ENCODE assay signal across 10 cellular contexts in the genomic region with DNA sequence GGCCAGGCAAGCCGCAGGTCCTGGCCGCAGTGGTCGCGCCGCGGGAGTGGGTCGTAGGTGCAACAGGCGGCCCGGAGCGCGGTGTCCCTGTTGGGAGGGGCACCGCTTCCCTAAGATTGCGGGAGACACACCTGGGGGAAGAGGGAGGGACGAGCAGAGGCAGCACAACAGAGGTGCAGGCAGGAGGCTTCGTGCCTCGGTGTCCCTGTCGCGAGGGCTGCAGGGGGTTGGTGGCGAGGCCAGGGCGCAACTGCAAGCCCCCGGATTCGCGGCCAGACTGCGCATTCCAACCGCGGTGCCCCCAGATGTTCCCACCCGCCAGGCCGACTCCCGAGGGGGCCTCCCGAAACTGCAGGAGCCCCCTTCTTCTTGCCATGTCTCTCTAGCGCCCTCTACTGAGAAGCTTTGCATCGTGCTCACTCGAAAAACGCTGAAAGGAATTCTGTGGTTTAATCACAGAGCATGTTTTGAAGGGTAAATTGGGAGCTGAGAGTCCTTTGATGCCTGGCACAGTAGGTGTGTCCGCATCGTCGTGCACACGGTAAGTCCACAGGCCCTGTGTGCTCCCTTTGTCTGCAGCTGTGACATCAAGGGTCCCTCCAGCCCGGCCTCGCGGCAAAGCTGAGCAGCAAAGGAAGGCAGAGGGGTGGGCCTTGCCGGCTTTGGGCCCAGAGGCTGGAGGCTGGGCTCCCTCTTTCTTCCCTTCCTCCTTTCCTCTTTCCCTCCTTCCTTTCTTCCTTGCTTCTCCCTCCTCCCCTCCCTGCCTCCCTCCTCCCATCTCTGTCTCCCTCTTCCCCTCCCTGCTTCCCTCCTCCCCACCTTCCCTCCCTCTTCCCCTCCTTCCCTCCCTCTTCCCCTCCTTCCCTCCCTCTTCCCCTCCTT. TPM values are rescaled to one million over a fixed set of nuclear protein-coding genes. Genes with fewer than 3 reads are reported as not detected.
DNase-seq lines count a peak whose midpoint lies in the region; ATAC-seq and TF ChIP-seq lines count a peak whose summit lies in the region.
"Had no signal": no experiment of that assay in that cellular context is flagged by ENCODE, and none has a peak within 500 bp of the region (broad histone marks: within the 10 kb centered on the region; RNA-seq: fewer than 3 reads in every experiment).

No MANE protein-coding gene starts in this region.

- H3K27ac ChIP-seq in HCT116 (ENCODE audit: low read depth, low read length) = no peak overlapping the region
- H3K27ac ChIP-seq: thyroid gland had no signal

- H3K4me3 ChIP-seq in HCT116 (replicated peaks in 1 of 2; ENCODE audit: low read depth in 1 of 2, low read length in 2 of 2) (no peak overlapping the region), adipocyte (ENCODE audit: low read length) (peak overlapping the region; percentile 54)
- H3K4me3 ChIP-seq: thyroid gland had no signal

- POLR2A ChIA-PET in HCT116 (lab: Charles Lee) = no interaction called here

- no peak for TF ChIP-seq POLR2A in HCT116 (IDR thresholded peaks at IDR 0.05; ENCODE audit: borderline replicate concordance, extremely low read depth, insufficient read depth, insufficient read length)

- ATAC-seq in HCT116 (peak; percentile 43; the same call in 1 of the 2 replicates), GM19463 (IDR thresholded peaks at IDR 0.05; ENCODE audit: unreplicated experiment) (no peak)

- no peaks in the 10 kb centered on the region for H3K79me2 ChIP-seq in HCT116 (ENCODE audit: insufficient read depth, low read length)

- H3K4me2 ChIP-seq in HCT116 (ENCODE audit: low read length) = no peak overlapping the region

- TF ChIP-seq CTCF in HCT116 (IDR thresholded peaks at IDR 0.05 in 2 of 3, conservative IDR thresholded peaks at IDR 0.05 in 1 of 3; ENCODE audit: borderline replicate concordance in 1 of 3, insufficient read depth in 1 of 3, low read depth in 2 of 3, low read length in 2 of 3) = peak in 2 of 3 experiments; percentile 74 to 81; a peak in 4 of 6 replicates

- intact Hi-C loops in HCT116 (cut with micrococcal nuclease) = loop anchor here (5.0 kb wide), 1 partner anchor 1776 kb away; no protein-coding TSS in a partner anchor

- no peaks in the 10 kb centered on the region for H3K36me3 ChIP-seq in HCT116 (ENCODE audit: control insufficient read depth in 1 of 2, insufficient read depth in 2 of 2, low read length in 2 of 2)
- H3K36me3 ChIP-seq in adipocyte (ENCODE audit: control insufficient read depth, insufficient read depth, low read length, severe bottlenecking) = no peaks in the 10 kb centered on the region
- H3K36me3 ChIP-seq: thyroid gland had no signal

- H3K4me1 ChIP-seq in HCT116 (ENCODE audit: control insufficient read depth in 1 of 2, insufficient read depth in 2 of 2, low read length in 2 of 2) (no peaks in the 10 kb centered on the region), adipocyte (ENCODE audit: control insufficient read depth, insufficient read depth, low read length) (no peaks in the 10 kb centered on the region)
- H3K4me1 ChIP-seq: thyroid gland had no signal

- no TSS peak for BruUV-seq in HCT116 (replicated peaks; lab: Mats Ljungman, UMichigan)

- H3K9ac ChIP-seq in HCT116 (ENCODE audit: low read length) = no peak overlapping the region
- H3K9ac ChIP-seq in adipocyte (ENCODE audit: low read length) = peak overlapping the region; percentile 9

- no peaks in the 10 kb centered on the region for H4K20me1 ChIP-seq in HCT116 (ENCODE audit: insufficient read depth)

- H3K9me3 ChIP-seq in HCT116 (ENCODE audit: control insufficient read depth in 1 of 2, insufficient read depth in 1 of 2, low read depth in 1 of 2, low read length in 2 of 2) (no peaks in the 10 kb centered on the region), adipocyte (ENCODE audit: control insufficient read depth, low read length) (no peaks in the 10 kb centered on the region)
- H3K9me3 ChIP-seq: thyroid gland had no signal

- no peaks in the 10 kb centered on the region for H3K9me2 ChIP-seq in HCT116 (ENCODE audit: insufficient read depth)

- TF ChIP-seq RAD21 in HCT116 (IDR thresholded peaks at IDR 0.05; ENCODE audit: low read depth) = peak; percentile 38; the same call in 1 of the 2 replicates

- no peak overlapping the region for H2AFZ ChIP-seq in HCT116 (ENCODE audit: low read depth, low read length, poor library complexity, severe bottlenecking)

- DNase-seq in Ammon's horn (ENCODE audit: low spot score) = peak; percentile 48
- DNase-seq in HCT116 (ENCODE audit: low read depth, low spot score) = peak; percentile 24
- DNase-seq in adipocyte (ENCODE audit: low read depth) = peak; percentile 82
- DNase-seq in kidney tubule cell (ENCODE audit: low spot score) = peak; percentile 10
- no peak for DNase-seq in NOMO-1 treated with DMSO at 0.1 percent for 48 hours (lab: John Stamatoyannopoulos, UW; ENCODE audit: unreplicated experiment)
- no peak for DNase-seq in NCI-H1436 treated with DMSO at 0.1 percent for 48 hours (lab: John Stamatoyannopoulos, UW)
- DNase-seq in activated CD8-positive, alpha-beta memory T cell treated with anti-CD3 and anti-CD28 coated beads for 24 hours = no peak
- DNase-seq: thyroid gland had no signal

- RAD21 ChIA-PET in HCT116 (lab: Charles Lee; ENCODE audit: low non-redundant PET in 1 of 2, low total read pairs in 2 of 2, uncharacterized antibody in 2 of 2, unreplicated experiment in 2 of 2) = no interaction called here

- CTCF ChIA-PET in HCT116 (lab: Charles Lee) = interaction anchor here (1.1 to 4.2 kb wide), 7 partner anchors 9 to 567 kb away, joined by 3 to 31 read pairs (median 5); no protein-coding TSS in a partner anchor

- H3K27me3 ChIP-seq in HCT116 (ENCODE audit: insufficient read depth, low read length) (no peaks in the 10 kb centered on the region), adipocyte (replicated peaks; ENCODE audit: control insufficient read depth, insufficient read depth, low read length) (peaks cover 31% of the 10 kb centered on the region)
- H3K27me3 ChIP-seq: thyroid gland had no signal

TF ChIP-seq in HCT116, 20 proteins besides CTCF, POLR2A, EP300 and RAD21:
- TF ChIP-seq SRF (IDR thresholded peaks at IDR 0.05; ENCODE audit: low read depth) (no peak), SP1 (IDR thresholded peaks at IDR 0.05; ENCODE audit: low read depth) (no peak), CBX3 (IDR thresholded peaks at IDR 0.05; ENCODE audit: low read depth) (no peak), ZFX (IDR thresholded peaks at IDR 0.05) (no peak), SIN3A (IDR thresholded peaks at IDR 0.05; ENCODE audit: low read depth) (no peak), EGR1 (IDR thresholded peaks at IDR 0.05; ENCODE audit: low read depth) (no peak), EZH2 (IDR thresholded peaks at IDR 0.05) (no peak)
- TF ChIP-seq, protein P1, sequence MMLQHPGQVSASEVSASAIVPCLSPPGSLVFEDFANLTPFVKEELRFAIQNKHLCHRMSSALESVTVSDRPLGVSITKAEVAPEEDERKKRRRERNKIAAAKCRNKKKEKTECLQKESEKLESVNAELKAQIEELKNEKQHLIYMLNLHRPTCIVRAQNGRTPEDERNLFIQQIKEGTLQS (IDR thresholded peaks at IDR 0.05) = no peak
- TF ChIP-seq, protein P2, sequence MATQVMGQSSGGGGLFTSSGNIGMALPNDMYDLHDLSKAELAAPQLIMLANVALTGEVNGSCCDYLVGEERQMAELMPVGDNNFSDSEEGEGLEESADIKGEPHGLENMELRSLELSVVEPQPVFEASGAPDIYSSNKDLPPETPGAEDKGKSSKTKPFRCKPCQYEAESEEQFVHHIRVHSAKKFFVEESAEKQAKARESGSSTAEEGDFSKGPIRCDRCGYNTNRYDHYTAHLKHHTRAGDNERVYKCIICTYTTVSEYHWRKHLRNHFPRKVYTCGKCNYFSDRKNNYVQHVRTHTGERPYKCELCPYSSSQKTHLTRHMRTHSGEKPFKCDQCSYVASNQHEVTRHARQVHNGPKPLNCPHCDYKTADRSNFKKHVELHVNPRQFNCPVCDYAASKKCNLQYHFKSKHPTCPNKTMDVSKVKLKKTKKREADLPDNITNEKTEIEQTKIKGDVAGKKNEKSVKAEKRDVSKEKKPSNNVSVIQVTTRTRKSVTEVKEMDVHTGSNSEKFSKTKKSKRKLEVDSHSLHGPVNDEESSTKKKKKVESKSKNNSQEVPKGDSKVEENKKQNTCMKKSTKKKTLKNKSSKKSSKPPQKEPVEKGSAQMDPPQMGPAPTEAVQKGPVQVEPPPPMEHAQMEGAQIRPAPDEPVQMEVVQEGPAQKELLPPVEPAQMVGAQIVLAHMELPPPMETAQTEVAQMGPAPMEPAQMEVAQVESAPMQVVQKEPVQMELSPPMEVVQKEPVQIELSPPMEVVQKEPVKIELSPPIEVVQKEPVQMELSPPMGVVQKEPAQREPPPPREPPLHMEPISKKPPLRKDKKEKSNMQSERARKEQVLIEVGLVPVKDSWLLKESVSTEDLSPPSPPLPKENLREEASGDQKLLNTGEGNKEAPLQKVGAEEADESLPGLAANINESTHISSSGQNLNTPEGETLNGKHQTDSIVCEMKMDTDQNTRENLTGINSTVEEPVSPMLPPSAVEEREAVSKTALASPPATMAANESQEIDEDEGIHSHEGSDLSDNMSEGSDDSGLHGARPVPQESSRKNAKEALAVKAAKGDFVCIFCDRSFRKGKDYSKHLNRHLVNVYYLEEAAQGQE (IDR thresholded peaks at IDR 0.05; ENCODE audit: low read depth) = no peak

RNA-seq across cellular contexts. Expression of a gene that starts 6.2 kb away (rescaled TPM):
- not detected for total RNA-seq in HCT116 (2021; ENCODE audit: unreplicated experiment)
- not detected in 2 replicates for polyA plus RNA-seq in HCT116 (2012)
- total RNA-seq: pulmonary artery endothelial cell, thyroid gland had no signal

Comparison
In these comparisons a context has a peak if more than half of its experiments do, and no peak if none do; other contexts are left out.
1. DNase-seq: peak in Ammon's horn (single experiment), HCT116 (single experiment), adipocyte (single experiment) and kidney tubule cell (single experiment); none in NOMO-1 treated with DMSO at 0.1 percent for 48 hours (single experiment), NCI-H1436 treated with DMSO at 0.1 percent for 48 hours (single experiment) and activated CD8-positive, alpha-beta memory T cell treated with anti-CD3 and anti-CD28 coated beads for 24 hours (single experiment).